Comparison of ENCODE assay signal across 24 cellular contexts in the genomic region with DNA sequence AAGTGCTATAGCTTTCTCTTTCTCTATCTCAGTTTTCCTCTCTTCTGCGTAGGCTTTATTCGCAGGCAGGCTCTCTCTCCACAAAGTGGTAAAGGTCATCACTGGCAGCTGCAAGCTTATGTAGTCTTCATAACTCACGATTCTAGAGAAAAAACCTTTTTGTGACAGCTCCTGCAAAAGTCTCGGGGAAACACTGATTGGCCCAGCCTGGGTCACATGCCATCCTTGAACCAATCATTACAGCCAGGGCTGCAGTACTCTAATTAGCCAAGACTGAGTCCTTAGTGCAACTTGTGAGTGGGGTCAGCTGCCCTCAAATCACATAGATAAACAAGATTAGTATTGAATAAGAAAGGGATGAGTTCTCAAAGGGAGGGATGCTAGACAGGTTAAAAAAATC. TPM values are rescaled to one million over a fixed set of nuclear protein-coding genes. Genes with fewer than 3 reads are reported as not detected.
"Had no signal": no experiment of that assay in that cellular context is flagged by ENCODE, and none has a peak within 500 bp of the region (broad histone marks: within the 10 kb centered on the region; RNA-seq: fewer than 3 reads in every experiment).

No MANE protein-coding gene starts in this region.

- DNase-seq: cortex of kidney; dorsolateral prefrontal cortex; effector CD8-positive, alpha-beta T cell; heart left ventricle; hippocampal formation; mesendoderm; naive thymus-derived CD4-positive, alpha-beta T cell; posterior cingulate gyrus; sigmoid colon; small intestine; stimulated activated CD4-positive, alpha-beta T cell treated with anti-CD3 and anti-CD28 coated beads, Interleukin-12 subunit alpha, Interleukin-12 subunit beta, amount 100 ng/mL, for 4 hours; stimulated activated naive CD4-positive, alpha-beta T cell; stomach; substantia nigra; transverse colon had no signal

- H3K4me3 ChIP-seq: dorsolateral prefrontal cortex, heart left ventricle, right atrium auricular region, sigmoid colon, stomach, thoracic aorta, transverse colon had no signal

- H3K27ac Mint-ChIP-seq: naive thymus-derived CD4-positive, alpha-beta T cell had no signal

- ATAC-seq: esophagus mucosa; heart left ventricle; naive thymus-derived CD4-positive, alpha-beta T cell had no signal

- H3K9me3 ChIP-seq: heart left ventricle, right atrium auricular region, sigmoid colon, stomach, thoracic aorta, transverse colon had no signal

- H3K27ac ChIP-seq: dorsolateral prefrontal cortex, heart left ventricle, right atrium auricular region, sigmoid colon, stomach, thoracic aorta, transverse colon had no signal

- H3K4me1 ChIP-seq: heart left ventricle, right atrium auricular region, sigmoid colon, stomach, transverse colon had no signal

- H3K36me3 ChIP-seq: heart left ventricle, right atrium auricular region, sigmoid colon, stomach, thoracic aorta, transverse colon had no signal

- H3K4me3 Mint-ChIP-seq: naive thymus-derived CD4-positive, alpha-beta T cell had no signal

- H3K27me3 ChIP-seq: dorsolateral prefrontal cortex, right atrium auricular region, sigmoid colon had no signal

- H3K36me3 Mint-ChIP-seq: naive thymus-derived CD4-positive, alpha-beta T cell had no signal

- H3K9me3 Mint-ChIP-seq: naive thymus-derived CD4-positive, alpha-beta T cell had no signal

RNA-seq across cellular contexts. Expression of gene FRMPD1, which starts 18.3 kb away (rescaled TPM):
- total RNA-seq: fibroblast of lung; glomerular endothelial cell; lung microvascular endothelial cell; mononuclear cell; naive thymus-derived CD4-positive, alpha-beta T cell; osteocyte; ureter had no signal
- polyA plus RNA-seq: fibroblast of lung; naive thymus-derived CD4-positive, alpha-beta T cell had no signal
